Comparison of ENCODE assay signal across 13 cellular contexts in the genomic region with DNA sequence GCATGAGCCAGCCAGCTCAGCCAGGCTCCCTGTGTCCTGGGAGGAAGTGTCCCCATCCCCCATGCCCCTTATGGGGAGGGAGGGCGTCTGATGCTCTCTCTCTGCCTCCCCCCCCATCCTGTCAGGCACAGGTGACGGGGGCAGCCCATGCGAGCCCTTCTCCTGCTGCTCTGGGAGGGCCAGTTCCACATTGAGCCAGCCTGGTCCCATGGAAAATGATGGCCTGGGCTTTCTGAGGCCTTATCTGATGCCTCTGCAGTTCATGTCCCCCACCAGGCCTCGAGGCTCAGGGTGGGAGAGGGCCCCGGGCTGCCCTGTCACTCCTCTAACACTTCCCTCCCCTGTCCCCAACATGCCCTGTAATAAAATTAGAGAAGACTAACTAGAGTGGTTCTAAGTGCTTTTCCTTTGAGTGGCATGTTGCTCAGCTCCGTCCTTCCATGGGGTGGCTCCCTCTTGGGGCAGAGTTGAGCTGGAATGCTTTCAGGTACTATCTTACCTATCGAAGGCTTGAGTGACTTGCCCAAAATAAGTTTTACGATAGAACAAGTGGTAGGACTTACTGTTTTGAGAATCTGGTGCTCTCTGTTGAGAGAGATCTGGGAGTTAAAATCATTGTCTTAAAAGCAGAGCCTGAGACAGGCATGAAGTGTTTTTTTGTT. TPM values are rescaled to one million over a fixed set of nuclear protein-coding genes. Genes with fewer than 3 reads are reported as not detected.
DNase-seq lines count a peak whose midpoint lies in the region; ATAC-seq and TF ChIP-seq lines count a peak whose summit lies in the region.
"Had no signal": no experiment of that assay in that cellular context is flagged by ENCODE, and none has a peak within 500 bp of the region (broad histone marks: within the 10 kb centered on the region; RNA-seq: fewer than 3 reads in every experiment).

No MANE protein-coding gene starts in this region.

- no peak for TF ChIP-seq POLR2A in adrenal gland (IDR thresholded peaks at IDR 0.05)

- TF ChIP-seq CTCF in BE2C (IDR thresholded peaks at IDR 0.05; ENCODE audit: low read depth, low read length) (peak; percentile 31), HFF-Myc (IDR thresholded peaks at IDR 0.05; ENCODE audit: low read depth, low read length, missing control alignments) (peak; percentile 13), adrenal gland (IDR thresholded peaks at IDR 0.05) (no peak), mucosa of descending colon (IDR thresholded peaks at IDR 0.05) (peak; percentile 11)

- intact Hi-C loops in adrenal gland (cut with DNase I) (no loop called here), mucosa of descending colon (cut with DNase I, micrococcal nuclease) (no loop called here)

- H3K36me3 ChIP-seq in BE2C = no peaks in the 10 kb centered on the region
- peaks cover 0 to 26% of the 10 kb centered on the region in 2 donors for H3K36me3 ChIP-seq in adrenal gland (replicated peaks in 1 of 2)
- H3K36me3 ChIP-seq in mucosa of descending colon (ENCODE audit: low read depth) = no peaks in the 10 kb centered on the region

- H3K27me3 ChIP-seq in BE2C = no peaks in the 10 kb centered on the region
- no peaks in the 10 kb centered on the region for H3K27me3 ChIP-seq in adrenal gland
- H3K27me3 ChIP-seq: pancreas, SJSA1, vagina had no signal

- H3K4me3 ChIP-seq in BE2C (ENCODE audit: low read depth, low read length) (no peak overlapping the region), HFF-Myc (replicated peaks; ENCODE audit: low read depth, low read length) (no peak overlapping the region), adrenal gland (no peak overlapping the region), mucosa of descending colon (no peak overlapping the region)
- H3K4me3 ChIP-seq: GM12878 had no signal

- H3K4me1 ChIP-seq in BE2C = peaks cover 3% of the 10 kb centered on the region
- H3K4me1 ChIP-seq in adrenal gland (replicated peaks in 1 of 2) = peaks cover 20 to 35% of the 10 kb centered on the region in 2 donors
- H3K4me1 ChIP-seq in mucosa of descending colon (ENCODE audit: low read depth) = peaks cover 30% of the 10 kb centered on the region

- H3K27ac ChIP-seq in adrenal gland = peak overlapping the region in 3 of 5 donors; percentile 19 to 93 (median 43)
- H3K27ac ChIP-seq: SJSA1 had no signal

- DNase-seq in BE2C (peak; percentile 44), HFF-Myc (ENCODE audit: extremely low read depth, low read depth) (no peak), adrenal gland (peak in 2 of 7 donors; percentile 21 to 56), mucosa of descending colon (no peak), T1000 (lab: John Stamatoyannopoulos, UW) (no peak), Kasumi-1 (lab: John Stamatoyannopoulos, UW) (no peak), NCI-H1930 (lab: John Stamatoyannopoulos, UW) (no peak)
- DNase-seq: cortex of kidney had no signal

- 34 to 54% (median 50%) methylated on average over 5 to 8 of the region's 8 CpGs for WGBS in adrenal gland, 4 donors

- ATAC-seq in mucosa of descending colon = no peak
- no peak for ATAC-seq in GM18517 (IDR thresholded peaks at IDR 0.05; ENCODE audit: unreplicated experiment)
- ATAC-seq: GM12878, pancreas had no signal

- H3K9me3 ChIP-seq in BE2C (no peaks in the 10 kb centered on the region), adrenal gland (replicated peaks in 1 of 3) (no peaks in the 10 kb centered on the region), mucosa of descending colon (no peaks in the 10 kb centered on the region)
- H3K9me3 ChIP-seq: pancreas, SJSA1, vagina had no signal

RNA-seq across cellular contexts. Expression of gene MTFR1L, which starts 1.8 kb away (rescaled TPM):
- 46.7 TPM for polyA plus RNA-seq in BE2C (2012; ENCODE audit: insufficient read depth, insufficient read length, low read depth)
- total RNA-seq in adrenal gland (100 to 1,000 TPM; 116 to 285 (median 184) TPM), mucosa of descending colon (10 to 100 TPM; 46.2 to 94.3 (median 83.0) TPM)
- 100 to 1,000 TPM; 157 to 298 (median 284) TPM for polyA plus RNA-seq in adrenal gland

RNA-seq across cellular contexts. Expression of gene SELENON, which starts 18.0 kb away (rescaled TPM):
- polyA plus RNA-seq in BE2C (2012; ENCODE audit: insufficient read depth, insufficient read length, low read depth) = 19.0 TPM
- total RNA-seq in adrenal gland (100 to 1,000 TPM in 1 of 8 donors, 10 to 100 TPM in 7; 25.1 to 105 (median 75.5) TPM), mucosa of descending colon (10 to 100 TPM; 29.6 to 45.1 (median 35.9) TPM)
- 10 to 100 TPM; 35.6 to 75.9 (median 37.7) TPM for polyA plus RNA-seq in adrenal gland

RNA-seq across cellular contexts. Expression of gene AUNIP, which starts 41.3 kb away (rescaled TPM):
- 3.3 TPM for polyA plus RNA-seq in BE2C (2012; ENCODE audit: insufficient read depth, insufficient read length, low read depth)
- total RNA-seq in adrenal gland (1 to 10 TPM in 2 of 8 donors, under 1 TPM in 6; 0.24 to 1.5 (median 0.75) TPM), mucosa of descending colon (1 to 10 TPM in 1 of 3 donors, under 1 TPM in 2; 0.28 to 1.5 (median 0.35) TPM)
- polyA plus RNA-seq in adrenal gland = 1 to 10 TPM in 1 of 3 donors, under 1 TPM in 2; 0.56 to 1.2 (median 0.74) TPM
- polyA plus RNA-seq: pancreas had no signal

RNA-seq across cellular contexts. Expression of gene PAQR7, which starts 57.5 kb away (rescaled TPM):
- 3.8 TPM for polyA plus RNA-seq in BE2C (2012; ENCODE audit: insufficient read depth, insufficient read length, low read depth)
- total RNA-seq in adrenal gland (10 to 100 TPM; 31.1 to 71.8 (median 40.9) TPM), mucosa of descending colon (1 to 10 TPM; 2.5 to 7.7 (median 2.7) TPM)
- 10 to 100 TPM; 19.9 to 26.1 (median 20.6) TPM for polyA plus RNA-seq in adrenal gland

Comparison
In these comparisons a context has a peak if more than half of its experiments do, and no peak if none do; other contexts are left out.
1. CTCF ChIP-seq: peak in BE2C (single experiment), HFF-Myc (single experiment) and mucosa of descending colon (single experiment); none in adrenal gland (0 of 6).